Comparison of ENCODE assay signal across 34 cellular contexts in genomic region chr16:69873783-69874182, GRCh38.
"Had no signal": no experiment of that assay in that cellular context is flagged by ENCODE, and none has a peak within 500 bp of the region (broad histone marks: within the 10 kb centered on the region; RNA-seq: fewer than 3 reads in every experiment).

No MANE protein-coding gene starts in this region.

- H3K4me1 Mint-ChIP-seq: activated B cell treated with CpG ODN at 0.5 μM for 24 hours; activated CD4-positive, alpha-beta T cell treated with anti-CD3 and anti-CD28 coated beads, Interleukin-2, amount 10 ng/mL, durations not matched to agents 24 days and 14 days; activated naive CD4-positive, alpha-beta T cell treated with anti-CD3 and anti-CD28 coated beads, Interleukin-2, amount 10 ng/mL, durations not matched to agents 7 days and 5 days; activated naive CD8-positive, alpha-beta T cell treated with anti-CD3 and anti-CD28 coated beads for 36 hours; activated T-helper 17 cell treated with anti-CD3 and anti-CD28 coated beads, Interleukin-2, amount 50 U/mL, for 72 hours; T-cell had no signal

- H3K27me3 Mint-ChIP-seq: activated B cell treated with CpG ODN at 0.5 μM for 24 hours; activated CD4-positive, alpha-beta memory T cell treated with anti-CD3 and anti-CD28 coated beads for 36 hours; activated CD4-positive, alpha-beta T cell treated with anti-CD3 and anti-CD28 coated beads, Interleukin-2, amount 10 ng/mL, durations not matched to agents 24 days and 14 days; activated CD8-positive, alpha-beta T cell treated with anti-CD3 and anti-CD28 coated beads for 36 hours; activated naive CD4-positive, alpha-beta T cell treated with anti-CD3 and anti-CD28 coated beads, Interleukin-2, amount 10 ng/mL, durations not matched to agents 7 days and 5 days; activated naive CD8-positive, alpha-beta T cell treated with anti-CD3 and anti-CD28 coated beads for 36 hours; activated T-helper 17 cell treated with anti-CD3 and anti-CD28 coated beads, Interleukin-2, amount 50 U/mL, for 72 hours; T-cell had no signal

- H3K4me1 ChIP-seq: adrenal gland, breast epithelium had no signal

- DNase-seq: activated B cell treated with CpG ODN at 0.5 μM for 24 hours; activated CD4-positive, alpha-beta memory T cell treated with anti-CD3 and anti-CD28 coated beads for 36 hours; activated CD4-positive, alpha-beta T cell treated with anti-CD3 and anti-CD28 coated beads for 4 hours; activated CD4-positive, alpha-beta T cell treated with anti-CD3 and anti-CD28 coated beads, Interleukin-2, amount 10 ng/mL, durations not matched to agents 24 days and 14 days; activated CD4-positive, alpha-beta T cell treated with anti-CD3 and anti-CD28 coated beads, Interleukin-2, amount 50 U/mL, for 1 hour; activated CD4-positive, alpha-beta T cell treated with anti-CD3 and anti-CD28 coated beads, Interleukin-2, amount 50 U/mL, for 4 hours; activated CD4-positive, CD25-positive, alpha-beta regulatory T cell treated with anti-CD3 and anti-CD28 coated beads, Interleukin-2, amount 50 U/mL, for 72 hours; activated CD8-positive, alpha-beta memory T cell treated with anti-CD3 and anti-CD28 coated beads, Interleukin-2, amount 50 U/mL, for 4 hours; activated CD8-positive, alpha-beta T cell treated with anti-CD3 and anti-CD28 coated beads for 36 hours; activated gamma-delta T cell; activated naive CD4-positive, alpha-beta T cell treated with anti-CD3 and anti-CD28 coated beads, Interleukin-2, amount 10 ng/mL, durations not matched to agents 7 days and 5 days; activated naive CD4-positive, alpha-beta T cell treated with Interleukin-2 at 50 U/mL for 16 hours; activated naive CD8-positive, alpha-beta T cell treated with anti-CD3 and anti-CD28 coated beads for 36 hours; activated T-cell treated with anti-CD3 and anti-CD28 coated beads for 4 hours; activated T-cell treated with anti-CD3 and anti-CD28 coated beads, Interleukin-2, amount 50 U/mL, for 1 hour; activated T-cell treated with anti-CD3 and anti-CD28 coated beads, Interleukin-2, amount 50 U/mL, for 4 hours; activated T-cell treated with anti-CD3 and anti-CD28 coated beads, Interleukin-2, amount 50 U/mL, for 72 hours; adrenal gland; amygdala; aorta; brain microvascular endothelial cell; central memory CD4-positive, alpha-beta T cell; T-cell; T-helper 2 cell; T-helper 9 cell had no signal

- H3K4me3 ChIP-seq: adrenal gland, body of pancreas, breast epithelium had no signal

- H3K27ac ChIP-seq: body of pancreas, brain microvascular endothelial cell, breast epithelium, VCaP had no signal

- ATAC-seq: activated CD8-positive, alpha-beta T cell treated with anti-CD3 and anti-CD28 coated beads for 36 hours; activated naive CD4-positive, alpha-beta T cell treated with anti-CD3 and anti-CD28 coated beads, Interleukin-2, amount 50 U/mL, for 72 hours; activated T-cell treated with anti-CD3 and anti-CD28 coated beads, Interleukin-2, amount 50 U/mL, for 4 hours; activated T-cell treated with anti-CD3 and anti-CD28 coated beads, Interleukin-2, amount 50 U/mL, for 72 hours; activated T-helper 17 cell treated with anti-CD3 and anti-CD28 coated beads, Interleukin-2, amount 50 U/mL, for 72 hours; body of pancreas; T-cell had no signal

- H3K27ac Mint-ChIP-seq: activated B cell treated with CpG ODN at 0.5 μM for 24 hours; activated CD4-positive, alpha-beta memory T cell treated with anti-CD3 and anti-CD28 coated beads for 36 hours; activated CD4-positive, alpha-beta T cell treated with anti-CD3 and anti-CD28 coated beads, Interleukin-2, amount 10 ng/mL, durations not matched to agents 24 days and 14 days; activated CD8-positive, alpha-beta T cell treated with anti-CD3 and anti-CD28 coated beads for 36 hours; activated naive CD4-positive, alpha-beta T cell treated with anti-CD3 and anti-CD28 coated beads, Interleukin-2, amount 10 ng/mL, durations not matched to agents 7 days and 5 days; activated naive CD8-positive, alpha-beta T cell treated with anti-CD3 and anti-CD28 coated beads for 36 hours; activated T-cell treated with anti-CD3 and anti-CD28 coated beads, Interleukin-2, amount 50 U/mL, for 72 hours; activated T-helper 1 cell treated with anti-CD3 and anti-CD28 coated beads, Interleukin-12 subunit alpha, Interleukin-12 subunit beta, Interleukin-2, Interleukin-4 antibody, amounts not matched to agents 30 ng/mL and 10 ng/mL and 1 ng/mL, durations not matched to agents 14 hours and 24 hours and 36 hours; activated T-helper 17 cell treated with anti-CD3 and anti-CD28 coated beads, Interleukin-2, amount 50 U/mL, for 72 hours; T-cell; T-helper 2 cell treated with Interferon-gamma antibody and Interleukin-4, amounts not matched to agents 5 μg/mL and 100 μg/mL, for 36 hours had no signal

- H3K27me3 ChIP-seq: adrenal gland, body of pancreas, brain microvascular endothelial cell, breast epithelium had no signal

- FAIRE-seq: astrocyte, TTC549 had no signal

- H3K4me3 Mint-ChIP-seq: activated B cell treated with CpG ODN at 0.5 μM for 24 hours; activated CD4-positive, alpha-beta memory T cell treated with anti-CD3 and anti-CD28 coated beads for 36 hours; activated CD4-positive, alpha-beta T cell treated with anti-CD3 and anti-CD28 coated beads, Interleukin-2, amount 10 ng/mL, durations not matched to agents 24 days and 14 days; activated CD8-positive, alpha-beta T cell treated with anti-CD3 and anti-CD28 coated beads for 36 hours; activated naive CD4-positive, alpha-beta T cell treated with anti-CD3 and anti-CD28 coated beads, Interleukin-2, amount 10 ng/mL, durations not matched to agents 7 days and 5 days; activated naive CD8-positive, alpha-beta T cell treated with anti-CD3 and anti-CD28 coated beads for 36 hours; activated T-cell treated with anti-CD3 and anti-CD28 coated beads, Interleukin-2, amount 50 U/mL, for 4 hours; activated T-cell treated with anti-CD3 and anti-CD28 coated beads, Interleukin-2, amount 50 U/mL, for 72 hours; activated T-helper 1 cell treated with anti-CD3 and anti-CD28 coated beads, Interleukin-12 subunit alpha, Interleukin-12 subunit beta, Interleukin-2, Interleukin-4 antibody, amounts not matched to agents 30 ng/mL and 10 ng/mL and 1 ng/mL, durations not matched to agents 14 hours and 24 hours and 36 hours; activated T-helper 17 cell treated with anti-CD3 and anti-CD28 coated beads, Interleukin-2, amount 50 U/mL, for 72 hours; T-cell; T-helper 2 cell treated with Interferon-gamma antibody and Interleukin-4, amounts not matched to agents 5 μg/mL and 100 μg/mL, for 36 hours had no signal
